Comparison of ENCODE assay signal across 25 cellular contexts in genomic region chr14:72644758-72645489, GRCh38.
DNase-seq lines count a peak whose midpoint lies in the region; ATAC-seq, FAIRE-seq and TF ChIP-seq lines count a peak whose summit lies in the region.
"Had no signal": no experiment of that assay in that cellular context is flagged by ENCODE, and none has a peak within 500 bp of the region (broad histone marks: within the 10 kb centered on the region; RNA-seq: fewer than 3 reads in every experiment).

No MANE protein-coding gene starts in this region.

- TF ChIP-seq POLR2A in esophagus muscularis mucosa (IDR thresholded peaks at IDR 0.05; ENCODE audit: low read depth) (no peak), GM12892 (IDR thresholded peaks at IDR 0.05; ENCODE audit: low read depth, low read length) (no peak)

- no peak overlapping the region for H3K27ac Mint-ChIP-seq in activated T-helper 1 cell treated with anti-CD3 and anti-CD28 coated beads, Interleukin-12 subunit alpha, Interleukin-12 subunit beta, Interleukin-2, Interleukin-4 antibody, amounts not matched to agents 30 ng/mL and 10 ng/mL and 1 ng/mL, durations not matched to agents 14 hours and 24 hours and 36 hours
- H3K27ac Mint-ChIP-seq: activated naive CD8-positive, alpha-beta T cell treated with anti-CD3 and anti-CD28 coated beads for 36 hours; dendritic cell treated with granulocyte-macrophage colony-stimulating factor and Interleukin-4, amounts not matched to agents 40 ng/mL and 50 ng/mL, for 4 days; neural progenitor cell; type B pancreatic cell had no signal

- DNase-seq in DMS 273 (lab: John Stamatoyannopoulos, UW; ENCODE audit: unreplicated experiment) (peak; percentile 45), DMS 273 treated with DMSO at 0.1 percent for 48 hours (lab: John Stamatoyannopoulos, UW) (no peak), NCI-H2171 (lab: John Stamatoyannopoulos, UW) (peak; percentile 4), esophagus muscularis mucosa (ENCODE audit: extremely low spot score) (peak; percentile 39), urothelium cell line (ENCODE audit: low spot score) (no peak), GM12892 (ENCODE audit: insufficient read length) (no peak)
- no peak for DNase-seq in activated T-helper 1 cell treated with anti-CD3 and anti-CD28 coated beads, Interleukin-12 subunit alpha, Interleukin-12 subunit beta, Interleukin-2, Interleukin-4 antibody, amounts not matched to agents 30 ng/mL and 10 ng/mL and 1 ng/mL, durations not matched to agents 14 hours and 24 hours and 36 hours (ENCODE audit: low spot score)
- DNase-seq: activated CD4-positive, CD25-positive, alpha-beta regulatory T cell treated with anti-CD3 and anti-CD28 coated beads, Interleukin-2, amount 50 U/mL, for 72 hours; activated CD8-positive, alpha-beta memory T cell treated with anti-CD3 and anti-CD28 coated beads for 24 hours; activated naive CD8-positive, alpha-beta T cell treated with anti-CD3 and anti-CD28 coated beads for 36 hours; activated T-cell treated with anti-CD3 and anti-CD28 coated beads, Interleukin-2, amount 50 U/mL, for 48 hours; GDM1; left ventricle myocardium inferior; NCI-H1417; NCI-H748 treated with DMSO at 0.1 percent for 48 hours; stimulated activated CD4-positive, alpha-beta T cell treated with anti-CD3 and anti-CD28 coated beads, Interleukin-4, amount 100 ng/mL, for 24 hours; stomach; T-helper 9 cell had no signal

- FAIRE-seq in urothelium cell line (lab: Jason Lieb, UNC) = peak; percentile 84
- FAIRE-seq in GM12892 (lab: Jason Lieb, UNC) = no peak

- 70% methylated on average over 4 of the region's 4 CpGs for WGBS in esophagus muscularis mucosa

- ATAC-seq in GM21717 (IDR thresholded peaks at IDR 0.05; ENCODE audit: unreplicated experiment) = no peak

- H3K4me1 Mint-ChIP-seq in activated T-helper 1 cell treated with anti-CD3 and anti-CD28 coated beads, Interleukin-12 subunit alpha, Interleukin-12 subunit beta, Interleukin-2, Interleukin-4 antibody, amounts not matched to agents 30 ng/mL and 10 ng/mL and 1 ng/mL, durations not matched to agents 14 hours and 24 hours and 36 hours (ENCODE audit: low read depth) = peaks cover 12% of the 10 kb centered on the region
- H3K4me1 Mint-ChIP-seq: activated naive CD8-positive, alpha-beta T cell treated with anti-CD3 and anti-CD28 coated beads for 36 hours had no signal

- peaks cover 20% of the 10 kb centered on the region for H3K9me3 Mint-ChIP-seq in activated T-helper 1 cell treated with anti-CD3 and anti-CD28 coated beads, Interleukin-12 subunit alpha, Interleukin-12 subunit beta, Interleukin-2, Interleukin-4 antibody, amounts not matched to agents 30 ng/mL and 10 ng/mL and 1 ng/mL, durations not matched to agents 14 hours and 24 hours and 36 hours

- no peak for TF ChIP-seq EP300 in esophagus muscularis mucosa (IDR thresholded peaks at IDR 0.05)

- intact Hi-C loops in esophagus muscularis mucosa (cut with DNase I) = no loop called here
- intact Hi-C loops in activated T-helper 1 cell treated with anti-CD3 and anti-CD28 coated beads, Interleukin-12 subunit alpha, Interleukin-12 subunit beta, Interleukin-2, Interleukin-4 antibody, amounts not matched to agents 30 ng/mL and 10 ng/mL and 1 ng/mL, durations not matched to agents 14 hours and 24 hours and 36 hours (cut with micrococcal nuclease) = no loop called here

- peaks cover 6% of the 10 kb centered on the region for H3K36me3 Mint-ChIP-seq in activated T-helper 1 cell treated with anti-CD3 and anti-CD28 coated beads, Interleukin-12 subunit alpha, Interleukin-12 subunit beta, Interleukin-2, Interleukin-4 antibody, amounts not matched to agents 30 ng/mL and 10 ng/mL and 1 ng/mL, durations not matched to agents 14 hours and 24 hours and 36 hours (ENCODE audit: low read depth)
- H3K36me3 Mint-ChIP-seq: activated naive CD8-positive, alpha-beta T cell treated with anti-CD3 and anti-CD28 coated beads for 36 hours; neural progenitor cell; type B pancreatic cell had no signal

- no peak overlapping the region for H3K4me3 ChIP-seq in esophagus muscularis mucosa
- H3K4me3 ChIP-seq: left ventricle myocardium inferior, neural progenitor cell, prostate gland, SK-N-MC, stomach had no signal

- peaks cover 0 to 8% (median 6%) of the 10 kb centered on the region in 4 donors for H3K4me1 ChIP-seq in esophagus muscularis mucosa
- H3K4me1 ChIP-seq: neural progenitor cell, prostate gland, stomach had no signal

- peaks cover 0 to 2% (median 0%) of the 10 kb centered on the region in 4 donors for H3K27me3 ChIP-seq in esophagus muscularis mucosa
- H3K27me3 ChIP-seq: neural progenitor cell had no signal

- TF ChIP-seq CTCF in esophagus muscularis mucosa (IDR thresholded peaks at IDR 0.05) = no peak

- no peak overlapping the region for H3K4me3 Mint-ChIP-seq in activated T-helper 1 cell treated with anti-CD3 and anti-CD28 coated beads, Interleukin-12 subunit alpha, Interleukin-12 subunit beta, Interleukin-2, Interleukin-4 antibody, amounts not matched to agents 30 ng/mL and 10 ng/mL and 1 ng/mL, durations not matched to agents 14 hours and 24 hours and 36 hours
- H3K4me3 Mint-ChIP-seq: activated naive CD8-positive, alpha-beta T cell treated with anti-CD3 and anti-CD28 coated beads for 36 hours; dendritic cell treated with granulocyte-macrophage colony-stimulating factor and Interleukin-4, amounts not matched to agents 40 ng/mL and 50 ng/mL, for 4 days; neural progenitor cell; type B pancreatic cell had no signal

- H3K27me3 Mint-ChIP-seq in activated T-helper 1 cell treated with anti-CD3 and anti-CD28 coated beads, Interleukin-12 subunit alpha, Interleukin-12 subunit beta, Interleukin-2, Interleukin-4 antibody, amounts not matched to agents 30 ng/mL and 10 ng/mL and 1 ng/mL, durations not matched to agents 14 hours and 24 hours and 36 hours (ENCODE audit: insufficient read depth) = peaks cover 10% of the 10 kb centered on the region
- H3K27me3 Mint-ChIP-seq: activated naive CD8-positive, alpha-beta T cell treated with anti-CD3 and anti-CD28 coated beads for 36 hours had no signal

- H3K27ac ChIP-seq in esophagus muscularis mucosa (replicated peaks in 1 of 4) = no peak overlapping the region
- H3K27ac ChIP-seq: 22Rv1, left ventricle myocardium inferior, neural progenitor cell, prostate gland, SK-N-MC, stomach had no signal

- H3K36me3 ChIP-seq in esophagus muscularis mucosa = no peaks in the 10 kb centered on the region
- H3K36me3 ChIP-seq: left ventricle myocardium inferior, neural progenitor cell, prostate gland, stomach had no signal

- no peaks in the 10 kb centered on the region for H3K9me3 ChIP-seq in esophagus muscularis mucosa
- H3K9me3 ChIP-seq: prostate gland had no signal

Comparison
In these comparisons a context has a peak if more than half of its experiments do, and no peak if none do; other contexts are left out.
1. DNase-seq: peak in DMS 273 (single experiment), NCI-H2171 (single experiment) and esophagus muscularis mucosa (single experiment); none in DMS 273 treated with DMSO at 0.1 percent for 48 hours (single experiment), urothelium cell line (single experiment), activated T-helper 1 cell treated with anti-CD3 and anti-CD28 coated beads, Interleukin-12 subunit alpha, Interleukin-12 subunit beta, Interleukin-2, Interleukin-4 antibody, amounts not matched to agents 30 ng/mL and 10 ng/mL and 1 ng/mL, durations not matched to agents 14 hours and 24 hours and 36 hours (single experiment) and GM12892 (single experiment).